ENCODE assay signal across 2 cellular contexts in the genomic region with DNA sequence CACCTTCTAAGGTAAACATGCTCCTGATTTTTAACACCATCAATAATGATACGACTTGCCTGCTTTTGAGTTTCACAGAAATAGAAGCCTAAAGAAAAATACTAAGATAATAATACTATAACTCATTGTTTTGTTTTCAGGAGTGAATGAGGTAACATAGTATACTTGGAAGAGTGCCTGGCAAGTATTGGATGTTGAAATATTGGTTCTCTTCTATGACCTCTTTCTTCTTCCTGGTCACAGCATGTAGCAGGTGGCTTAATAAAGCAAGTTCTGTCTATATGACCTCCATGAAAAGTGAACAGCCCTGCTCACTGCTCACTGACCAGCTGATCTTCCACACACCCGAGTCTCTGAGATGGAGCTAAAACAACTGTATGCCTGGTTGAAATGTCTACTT.
TF ChIP-seq lines count a peak whose summit lies in the region.

No MANE protein-coding gene starts in this region.

TF ChIP-seq in liver, 16 proteins besides CTCF, POLR2A, EP300 and RAD21:
- no peak for TF ChIP-seq NR2F2 (IDR thresholded peaks at IDR 0.05)
- TF ChIP-seq EGR1 (IDR thresholded peaks at IDR 0.05; ENCODE audit: low read depth in 2 of 2), result no peak
- TF ChIP-seq, protein P1, sequence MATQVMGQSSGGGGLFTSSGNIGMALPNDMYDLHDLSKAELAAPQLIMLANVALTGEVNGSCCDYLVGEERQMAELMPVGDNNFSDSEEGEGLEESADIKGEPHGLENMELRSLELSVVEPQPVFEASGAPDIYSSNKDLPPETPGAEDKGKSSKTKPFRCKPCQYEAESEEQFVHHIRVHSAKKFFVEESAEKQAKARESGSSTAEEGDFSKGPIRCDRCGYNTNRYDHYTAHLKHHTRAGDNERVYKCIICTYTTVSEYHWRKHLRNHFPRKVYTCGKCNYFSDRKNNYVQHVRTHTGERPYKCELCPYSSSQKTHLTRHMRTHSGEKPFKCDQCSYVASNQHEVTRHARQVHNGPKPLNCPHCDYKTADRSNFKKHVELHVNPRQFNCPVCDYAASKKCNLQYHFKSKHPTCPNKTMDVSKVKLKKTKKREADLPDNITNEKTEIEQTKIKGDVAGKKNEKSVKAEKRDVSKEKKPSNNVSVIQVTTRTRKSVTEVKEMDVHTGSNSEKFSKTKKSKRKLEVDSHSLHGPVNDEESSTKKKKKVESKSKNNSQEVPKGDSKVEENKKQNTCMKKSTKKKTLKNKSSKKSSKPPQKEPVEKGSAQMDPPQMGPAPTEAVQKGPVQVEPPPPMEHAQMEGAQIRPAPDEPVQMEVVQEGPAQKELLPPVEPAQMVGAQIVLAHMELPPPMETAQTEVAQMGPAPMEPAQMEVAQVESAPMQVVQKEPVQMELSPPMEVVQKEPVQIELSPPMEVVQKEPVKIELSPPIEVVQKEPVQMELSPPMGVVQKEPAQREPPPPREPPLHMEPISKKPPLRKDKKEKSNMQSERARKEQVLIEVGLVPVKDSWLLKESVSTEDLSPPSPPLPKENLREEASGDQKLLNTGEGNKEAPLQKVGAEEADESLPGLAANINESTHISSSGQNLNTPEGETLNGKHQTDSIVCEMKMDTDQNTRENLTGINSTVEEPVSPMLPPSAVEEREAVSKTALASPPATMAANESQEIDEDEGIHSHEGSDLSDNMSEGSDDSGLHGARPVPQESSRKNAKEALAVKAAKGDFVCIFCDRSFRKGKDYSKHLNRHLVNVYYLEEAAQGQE (IDR thresholded peaks at IDR 0.05), result no peak
- TF ChIP-seq, protein P2, sequence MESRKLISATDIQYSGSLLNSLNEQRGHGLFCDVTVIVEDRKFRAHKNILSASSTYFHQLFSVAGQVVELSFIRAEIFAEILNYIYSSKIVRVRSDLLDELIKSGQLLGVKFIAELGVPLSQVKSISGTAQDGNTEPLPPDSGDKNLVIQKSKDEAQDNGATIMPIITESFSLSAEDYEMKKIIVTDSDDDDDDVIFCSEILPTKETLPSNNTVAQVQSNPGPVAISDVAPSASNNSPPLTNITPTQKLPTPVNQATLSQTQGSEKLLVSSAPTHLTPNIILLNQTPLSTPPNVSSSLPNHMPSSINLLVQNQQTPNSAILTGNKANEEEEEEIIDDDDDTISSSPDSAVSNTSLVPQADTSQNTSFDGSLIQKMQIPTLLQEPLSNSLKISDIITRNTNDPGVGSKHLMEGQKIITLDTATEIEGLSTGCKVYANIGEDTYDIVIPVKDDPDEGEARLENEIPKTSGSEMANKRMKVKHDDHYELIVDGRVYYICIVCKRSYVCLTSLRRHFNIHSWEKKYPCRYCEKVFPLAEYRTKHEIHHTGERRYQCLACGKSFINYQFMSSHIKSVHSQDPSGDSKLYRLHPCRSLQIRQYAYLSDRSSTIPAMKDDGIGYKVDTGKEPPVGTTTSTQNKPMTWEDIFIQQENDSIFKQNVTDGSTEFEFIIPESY (IDR thresholded peaks at IDR 0.05), result no peak
- no peak for TF ChIP-seq YY1 (IDR thresholded peaks at IDR 0.05)
- TF ChIP-seq RXRA (IDR thresholded peaks at IDR 0.05), result peak; percentile 41 to 49
- TF ChIP-seq HNF4A (conservative IDR thresholded peaks at IDR 0.05), result peak; percentile 37 to 39
- peak in 1 of 2 donors; percentile 19 for TF ChIP-seq JUND (IDR thresholded peaks at IDR 0.05)
- TF ChIP-seq, protein P3, sequence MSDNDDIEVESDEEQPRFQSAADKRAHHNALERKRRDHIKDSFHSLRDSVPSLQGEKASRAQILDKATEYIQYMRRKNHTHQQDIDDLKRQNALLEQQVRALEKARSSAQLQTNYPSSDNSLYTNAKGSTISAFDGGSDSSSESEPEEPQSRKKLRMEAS (IDR thresholded peaks at IDR 0.05), result peak; percentile 21
- TF ChIP-seq SP1 (IDR thresholded peaks at IDR 0.05), result no peak
- no peak for TF ChIP-seq FOXA2 (IDR thresholded peaks at IDR 0.05)
- no peak for TF ChIP-seq GABPA (IDR thresholded peaks at IDR 0.05 in 1 of 2, conservative IDR thresholded peaks at IDR 0.05 in 1 of 2)
- TF ChIP-seq, protein P4, sequence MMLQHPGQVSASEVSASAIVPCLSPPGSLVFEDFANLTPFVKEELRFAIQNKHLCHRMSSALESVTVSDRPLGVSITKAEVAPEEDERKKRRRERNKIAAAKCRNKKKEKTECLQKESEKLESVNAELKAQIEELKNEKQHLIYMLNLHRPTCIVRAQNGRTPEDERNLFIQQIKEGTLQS (IDR thresholded peaks at IDR 0.05), result no peak
- TF ChIP-seq TAF1 (conservative IDR thresholded peaks at IDR 0.05), result no peak
- TF ChIP-seq FOXA1 (IDR thresholded peaks at IDR 0.05), result no peak
- TF ChIP-seq HNF4G (IDR thresholded peaks at IDR 0.05), result no peak
TF ChIP-seq in liver: peak in this region for 4.

TF ChIP-seq in HepG2, 621 proteins besides CTCF, POLR2A, EP300 and RAD21:
- TF ChIP-seq ZNF546 (CRISPR knock-in tag; conservative IDR thresholded peaks at IDR 0.05), result no peak
